In genomic region chr11:17397311-17398002, GRCh38 we compare ENCODE assay signal across 31 cellular contexts. TPM values are rescaled to one million over a fixed set of nuclear protein-coding genes. Genes with fewer than 3 reads are reported as not detected.
"Had no signal": no experiment of that assay in that cellular context is flagged by ENCODE, and none has a peak within 500 bp of the region (broad histone marks: within the 10 kb centered on the region; RNA-seq: fewer than 3 reads in every experiment).

No MANE protein-coding gene starts in this region.

- H3K4me1 ChIP-seq: adrenal gland, body of pancreas, colonic mucosa, esophagus squamous epithelium, gastroesophageal sphincter had no signal

- H3K27me3 ChIP-seq: adrenal gland, body of pancreas, colonic mucosa, esophagus squamous epithelium, gastroesophageal sphincter, heart right ventricle had no signal

- H3K36me3 ChIP-seq: adrenal gland, colonic mucosa, esophagus squamous epithelium, gastroesophageal sphincter, heart right ventricle had no signal

- H3K9me3 ChIP-seq: adrenal gland, body of pancreas, colonic mucosa, esophagus squamous epithelium, gastroesophageal sphincter, heart right ventricle had no signal

- H3K9me3 Mint-ChIP-seq: activated CD4-positive, alpha-beta memory T cell treated with anti-CD3 and anti-CD28 coated beads, Interleukin-2, amount 10 ng/mL, durations not matched to agents 7 days and 5 days; activated CD4-positive, alpha-beta T cell treated with anti-CD3 and anti-CD28 coated beads, Interleukin-2, amount 10 ng/mL, durations not matched to agents 24 days and 14 days; activated naive CD4-positive, alpha-beta T cell treated with anti-CD3 and anti-CD28 coated beads for 36 hours; activated naive CD4-positive, alpha-beta T cell treated with anti-CD3 and anti-CD28 coated beads, Interleukin-2, amount 50 U/mL, for 24 hours; activated naive CD8-positive, alpha-beta T cell treated with anti-CD3 and anti-CD28 coated beads for 36 hours; activated naive CD8-positive, alpha-beta T cell treated with anti-CD3 and anti-CD28 coated beads, Interleukin-2, amount 50 U/mL, for 24 hours; activated T-cell treated with anti-CD3 and anti-CD28 coated beads, Interleukin-2, amount 50 U/mL, for 24 hours; activated T-cell treated with anti-CD3 and anti-CD28 coated beads, Interleukin-2, amount 50 U/mL, for 72 hours had no signal

- H3K36me3 Mint-ChIP-seq: activated naive CD4-positive, alpha-beta T cell treated with anti-CD3 and anti-CD28 coated beads, Interleukin-2, amount 50 U/mL, for 24 hours; activated naive CD8-positive, alpha-beta T cell treated with anti-CD3 and anti-CD28 coated beads for 36 hours had no signal

- H3K27ac ChIP-seq: adrenal gland, body of pancreas, colonic mucosa, epithelial cell of prostate, esophagus squamous epithelium, gastroesophageal sphincter, heart right ventricle had no signal

- H3K4me3 ChIP-seq: adrenal gland, body of pancreas, colonic mucosa, esophagus squamous epithelium, gastroesophageal sphincter, heart right ventricle had no signal

- ATAC-seq: activated CD4-positive, alpha-beta T cell treated with anti-CD3 and anti-CD28 coated beads for 36 hours; activated naive CD8-positive, alpha-beta T cell treated with anti-CD3 and anti-CD28 coated beads, Interleukin-2, amount 50 U/mL, for 24 hours; activated T-cell treated with anti-CD3 and anti-CD28 coated beads, Interleukin-2, amount 50 U/mL, for 72 hours; body of pancreas; gastroesophageal sphincter; heart right ventricle; T-helper 17 cell had no signal

- H3K4me3 Mint-ChIP-seq: activated CD4-positive, alpha-beta memory T cell treated with anti-CD3 and anti-CD28 coated beads, Interleukin-2, amount 10 ng/mL, durations not matched to agents 7 days and 5 days; activated CD4-positive, alpha-beta T cell treated with anti-CD3 and anti-CD28 coated beads for 36 hours; activated CD4-positive, alpha-beta T cell treated with anti-CD3 and anti-CD28 coated beads, Interleukin-2, amount 10 ng/mL, durations not matched to agents 24 days and 14 days; activated naive CD4-positive, alpha-beta T cell treated with anti-CD3 and anti-CD28 coated beads for 36 hours; activated naive CD4-positive, alpha-beta T cell treated with anti-CD3 and anti-CD28 coated beads, Interleukin-2, amount 50 U/mL, for 24 hours; activated naive CD8-positive, alpha-beta T cell treated with anti-CD3 and anti-CD28 coated beads for 36 hours; activated naive CD8-positive, alpha-beta T cell treated with anti-CD3 and anti-CD28 coated beads, Interleukin-2, amount 50 U/mL, for 24 hours; activated T-cell treated with anti-CD3 and anti-CD28 coated beads, Interleukin-2, amount 50 U/mL, for 24 hours; activated T-cell treated with anti-CD3 and anti-CD28 coated beads, Interleukin-2, amount 50 U/mL, for 72 hours; T-helper 17 cell had no signal

- H3K4me1 Mint-ChIP-seq: activated CD4-positive, alpha-beta memory T cell treated with anti-CD3 and anti-CD28 coated beads, Interleukin-2, amount 10 ng/mL, durations not matched to agents 7 days and 5 days; activated CD4-positive, alpha-beta T cell treated with anti-CD3 and anti-CD28 coated beads for 36 hours; activated CD4-positive, alpha-beta T cell treated with anti-CD3 and anti-CD28 coated beads, Interleukin-2, amount 10 ng/mL, durations not matched to agents 24 days and 14 days; activated naive CD4-positive, alpha-beta T cell treated with anti-CD3 and anti-CD28 coated beads, Interleukin-2, amount 50 U/mL, for 24 hours; activated naive CD8-positive, alpha-beta T cell treated with anti-CD3 and anti-CD28 coated beads for 36 hours had no signal

- H3K27ac Mint-ChIP-seq: activated CD4-positive, alpha-beta memory T cell treated with anti-CD3 and anti-CD28 coated beads, Interleukin-2, amount 10 ng/mL, durations not matched to agents 7 days and 5 days; activated CD4-positive, alpha-beta T cell treated with anti-CD3 and anti-CD28 coated beads for 36 hours; activated CD4-positive, alpha-beta T cell treated with anti-CD3 and anti-CD28 coated beads, Interleukin-2, amount 10 ng/mL, durations not matched to agents 24 days and 14 days; activated naive CD4-positive, alpha-beta T cell treated with anti-CD3 and anti-CD28 coated beads for 36 hours; activated naive CD4-positive, alpha-beta T cell treated with anti-CD3 and anti-CD28 coated beads, Interleukin-2, amount 50 U/mL, for 24 hours; activated naive CD8-positive, alpha-beta T cell treated with anti-CD3 and anti-CD28 coated beads for 36 hours; activated naive CD8-positive, alpha-beta T cell treated with anti-CD3 and anti-CD28 coated beads, Interleukin-2, amount 50 U/mL, for 24 hours; activated T-cell treated with anti-CD3 and anti-CD28 coated beads, Interleukin-2, amount 50 U/mL, for 24 hours; activated T-cell treated with anti-CD3 and anti-CD28 coated beads, Interleukin-2, amount 50 U/mL, for 72 hours; T-helper 17 cell had no signal

- DNase-seq: activated CD4-positive, alpha-beta memory T cell treated with anti-CD3 and anti-CD28 coated beads, Interleukin-2, amount 10 ng/mL, durations not matched to agents 7 days and 5 days; activated CD4-positive, alpha-beta T cell treated with anti-CD3 and anti-CD28 coated beads for 36 hours; activated CD4-positive, alpha-beta T cell treated with anti-CD3 and anti-CD28 coated beads, Interleukin-2, amount 10 ng/mL, durations not matched to agents 24 days and 14 days; activated CD4-positive, CD25-positive, alpha-beta regulatory T cell; activated CD4-positive, CD25-positive, alpha-beta regulatory T cell treated with anti-CD3 and anti-CD28 coated beads, Interleukin-2, amount 50 U/mL, for 72 hours; activated CD8-positive, alpha-beta memory T cell treated with anti-CD3 and anti-CD28 coated beads, Interleukin-2, amount 50 U/mL, for 48 hours; activated naive CD4-positive, alpha-beta T cell treated with anti-CD3 and anti-CD28 coated beads for 36 hours; activated naive CD8-positive, alpha-beta T cell treated with anti-CD3 and anti-CD28 coated beads for 36 hours; activated naive CD8-positive, alpha-beta T cell treated with anti-CD3 and anti-CD28 coated beads, Interleukin-2, amount 50 U/mL, for 24 hours; activated T-cell treated with anti-CD3 and anti-CD28 coated beads for 4 hours; activated T-cell treated with anti-CD3 and anti-CD28 coated beads, Interleukin-2, amount 50 U/mL, for 24 hours; activated T-cell treated with anti-CD3 and anti-CD28 coated beads, Interleukin-2, amount 50 U/mL, for 72 hours; adrenal gland; amygdala; aorta; body of pancreas; caudate nucleus; colonic mucosa; effector CD8-positive, alpha-beta T cell; esophagus squamous epithelium; foreskin melanocyte; heart right ventricle; T-helper 1 cell; T-helper 17 cell had no signal

- H3K27me3 Mint-ChIP-seq: activated CD4-positive, alpha-beta T cell treated with anti-CD3 and anti-CD28 coated beads for 36 hours; activated naive CD4-positive, alpha-beta T cell treated with anti-CD3 and anti-CD28 coated beads, Interleukin-2, amount 50 U/mL, for 24 hours; activated naive CD8-positive, alpha-beta T cell treated with anti-CD3 and anti-CD28 coated beads for 36 hours; activated naive CD8-positive, alpha-beta T cell treated with anti-CD3 and anti-CD28 coated beads, Interleukin-2, amount 50 U/mL, for 24 hours; activated T-cell treated with anti-CD3 and anti-CD28 coated beads, Interleukin-2, amount 50 U/mL, for 24 hours had no signal

RNA-seq across cellular contexts. Expression of gene KCNJ11, which starts 9.0 kb away (rescaled TPM):
- total RNA-seq: endothelial cell of umbilical vein, fibroblast of lung, fibroblast of villous mesenchyme, glomerular endothelial cell had no signal
- polyA plus RNA-seq: fibroblast of lung had no signal
